In genomic region chr9:107174441-107174840, GRCh38 we compare ENCODE assay signal across 16 cellular contexts.
DNase-seq lines count a peak whose midpoint lies in the region; ATAC-seq, FAIRE-seq and TF ChIP-seq lines count a peak whose summit lies in the region.
"Had no signal": no experiment of that assay in that cellular context is flagged by ENCODE, and none has a peak within 500 bp of the region (broad histone marks: within the 10 kb centered on the region; RNA-seq: fewer than 3 reads in every experiment).

No MANE protein-coding gene starts in this region.

- no peak overlapping the region for H2AFZ ChIP-seq in MM.1S (ENCODE audit: low read length)

- peak; percentile 3 for ATAC-seq in left ventricle myocardium superior
- no peak for ATAC-seq in Right ventricle myocardium inferior

- H3K27ac ChIP-seq in MM.1S (ENCODE audit: low read length) = no peak overlapping the region
- H3K27ac ChIP-seq: neutrophil had no signal

- no peaks in the 10 kb centered on the region for H3F3A ChIP-seq in MM.1S (ENCODE audit: insufficient read depth, low read length)

- H4K20me1 ChIP-seq in MM.1S (ENCODE audit: insufficient read depth, low read length) = no peaks in the 10 kb centered on the region

- no peaks in the 10 kb centered on the region for H3K36me3 Mint-ChIP-seq in nephron progenitor cell (ENCODE audit: low read depth)
- H3K36me3 Mint-ChIP-seq: brain; CD4-positive, CD25-positive, alpha-beta regulatory T cell had no signal

- H3K79me2 ChIP-seq in MM.1S (ENCODE audit: low read length) = no peaks in the 10 kb centered on the region

- H3K36me3 ChIP-seq in MM.1S (replicated peaks; ENCODE audit: insufficient read depth, low read length) = no peaks in the 10 kb centered on the region
- H3K36me3 ChIP-seq: neutrophil had no signal

- no peak overlapping the region for H3K4me2 ChIP-seq in MM.1S (ENCODE audit: low read depth, low read length)

- H3K27me3 ChIP-seq in MM.1S (replicated peaks; ENCODE audit: insufficient read depth, low read length) = no peaks in the 10 kb centered on the region
- H3K27me3 ChIP-seq: neutrophil had no signal

- TF ChIP-seq CTCF in MM.1S (IDR thresholded peaks at IDR 0.05; ENCODE audit: low read length) (no peak), nephron progenitor cell (IDR thresholded peaks at IDR 0.05) (no peak)

- no peak overlapping the region for H3K4me3 ChIP-seq in MM.1S (ENCODE audit: low read length)

- no peak overlapping the region for H3K9ac ChIP-seq in MM.1S (ENCODE audit: low read length)

- H3K27me3 Mint-ChIP-seq in nephron progenitor cell (ENCODE audit: low read depth, poor library complexity) = peaks cover 3% of the 10 kb centered on the region

- H3K9me2 ChIP-seq in MM.1S (replicated peaks; ENCODE audit: insufficient read depth, low read length) = no peaks in the 10 kb centered on the region

- H3K9me3 Mint-ChIP-seq in nephron progenitor cell = no peaks in the 10 kb centered on the region
- H3K9me3 Mint-ChIP-seq: T-helper 1 cell treated with Interleukin-12 subunit alpha and Interleukin-12 subunit beta and Interleukin-4 antibody, amounts not matched to agents 30 μg/mL and 1 μg/mL, for 36 hours had no signal

- H3K9me3 ChIP-seq in MM.1S (replicated peaks; ENCODE audit: insufficient read depth, low read length) = no peaks in the 10 kb centered on the region
- H3K9me3 ChIP-seq: neutrophil had no signal

- intact Hi-C loops in left ventricle myocardium superior (cut with micrococcal nuclease) (no loop called here), Right ventricle myocardium inferior (cut with DNase I) (loop anchor here (10.0 kb wide), 1 partner anchor 210 kb away; no protein-coding TSS in a partner anchor)

- FAIRE-seq in RCC 7860 (lab: Jason Lieb, UNC) = no peak

- no peak overlapping the region for H3K4me3 Mint-ChIP-seq in nephron progenitor cell
- H3K4me3 Mint-ChIP-seq: brain; CD4-positive, CD25-positive, alpha-beta regulatory T cell; T-helper 1 cell treated with Interleukin-12 subunit alpha and Interleukin-12 subunit beta and Interleukin-4 antibody, amounts not matched to agents 30 μg/mL and 1 μg/mL, for 36 hours had no signal

- H3K4me1 ChIP-seq in MM.1S (ENCODE audit: low read length) = no peaks in the 10 kb centered on the region

- DNase-seq in left ventricle myocardium superior (peak; percentile 32), Right ventricle myocardium inferior (ENCODE audit: missing footprints) (no peak), MM.1S (peak; percentile 31), glomerular visceral epithelial cell (ENCODE audit: extremely low spot score) (peak; percentile 23), nephron progenitor cell (no peak), RCC 7860 (ENCODE audit: low spot score) (no peak), NCI-H2196 treated with DMSO at 0.1 percent for 48 hours (lab: John Stamatoyannopoulos, UW; ENCODE audit: unreplicated experiment) (no peak)
- DNase-seq in stimulated activated naive CD4-positive, alpha-beta T cell (lab: John Stamatoyannopoulos, UW) = no peak
- DNase-seq: CD4-positive, CD25-positive, alpha-beta regulatory T cell; erythroblast; islet precursor cell; NCI-H1105; substantia nigra had no signal

- H3K4me1 Mint-ChIP-seq in nephron progenitor cell = peaks cover 46% of the 10 kb centered on the region
- H3K4me1 Mint-ChIP-seq: CD4-positive, CD25-positive, alpha-beta regulatory T cell had no signal

- H3K27ac Mint-ChIP-seq in nephron progenitor cell = no peak overlapping the region
- H3K27ac Mint-ChIP-seq: CD4-positive, CD25-positive, alpha-beta regulatory T cell had no signal

Comparison
In these comparisons a context has a peak if more than half of its experiments do, and no peak if none do; other contexts are left out.
1. DNase-seq: peak in left ventricle myocardium superior (single experiment), MM.1S (single experiment) and glomerular visceral epithelial cell (single experiment); none in Right ventricle myocardium inferior (single experiment), nephron progenitor cell (single experiment), RCC 7860 (single experiment), stimulated activated naive CD4-positive, alpha-beta T cell (0 of 6) and NCI-H2196 treated with DMSO at 0.1 percent for 48 hours (single experiment).